Comparison of ENCODE assay signal across 8 cellular contexts in the genomic region with DNA sequence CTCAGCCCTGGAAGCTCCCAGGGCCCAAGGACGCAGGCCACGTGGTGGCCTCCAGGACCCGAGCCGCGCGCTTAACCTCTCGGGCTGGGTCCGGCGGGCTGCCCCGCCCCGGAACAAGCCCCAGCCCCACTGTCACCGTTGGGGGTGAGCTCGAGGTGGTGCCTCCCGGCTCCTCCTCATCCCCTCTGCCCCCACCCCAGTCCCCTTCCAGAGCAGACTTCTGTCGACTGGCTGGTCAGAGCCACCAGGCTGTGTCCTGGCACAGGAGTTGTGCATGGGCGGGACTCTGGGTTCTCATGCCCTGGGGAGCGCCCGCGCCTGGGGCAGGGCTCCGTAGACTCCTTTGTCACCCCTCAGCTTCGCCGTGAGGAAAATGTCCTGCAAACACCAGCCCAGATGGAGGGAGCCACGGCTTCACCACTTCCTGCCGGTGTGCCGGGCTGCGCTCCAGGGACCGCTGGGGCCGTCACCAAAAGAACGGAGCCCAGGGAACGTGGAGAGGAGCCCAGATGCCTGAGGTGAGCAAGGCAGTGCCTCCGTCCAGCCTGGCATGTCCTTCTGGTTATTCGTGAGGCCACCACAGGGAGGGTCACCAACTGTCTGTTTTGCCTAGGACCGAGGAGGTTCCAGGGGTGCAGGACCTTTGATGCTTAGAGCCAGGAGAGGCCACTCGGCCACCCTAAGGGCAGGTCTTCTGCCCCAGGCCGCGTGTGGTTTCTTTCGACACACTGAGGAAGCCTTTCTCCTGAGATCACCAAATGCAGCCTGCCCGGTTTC. TPM values are rescaled to one million over a fixed set of nuclear protein-coding genes. Genes with fewer than 3 reads are reported as not detected.
A peak's percentile ranks its signal among the peaks of the same experiment; 100 is the strongest.
DNase-seq lines count a peak whose midpoint lies in the region; ATAC-seq, FAIRE-seq and TF ChIP-seq lines count a peak whose summit lies in the region.

No MANE protein-coding gene starts in this region.

- no peak for FAIRE-seq in D721Med (lab: Jason Lieb, UNC)

- ATAC-seq in GM21526 (IDR thresholded peaks at IDR 0.05; ENCODE audit: low FRiP score, unreplicated experiment), result peak; percentile 71

- TF ChIP-seq CTCF in D721Med (IDR thresholded peaks at IDR 0.05; ENCODE audit: insufficient read depth, missing control alignments), result no peak

- DNase-seq in Daoy (ENCODE audit: low read depth), result peak; percentile 75
- DNase-seq in MG63, result peak; percentile 23
- DNase-seq in fibroblast of gingiva (ENCODE audit: low read depth), result peak; percentile 80
- DNase-seq in NCI-H2196 (lab: John Stamatoyannopoulos, UW; ENCODE audit: unreplicated experiment), result no peak
- DNase-seq in stimulated activated CD4-positive, alpha-beta T cell treated with anti-CD3 and anti-CD28 coated beads, Interleukin-1b, Interleukin-23, amount 100 ng/mL, for 48 hours, result no peak
- DNase-seq in superior temporal gyrus (ENCODE audit: extremely low spot score), result no peak
- no peak for DNase-seq in D721Med (ENCODE audit: insufficient read length, low spot score)

- no peaks in the 10 kb centered on the region for H3K36me3 ChIP-seq in MG63

- no peaks in the 10 kb centered on the region for H3K27me3 ChIP-seq in MG63

- H3K4me3 ChIP-seq in MG63, result no peak overlapping the region

- no peaks in the 10 kb centered on the region for H3K9me3 ChIP-seq in MG63

RNA-seq across cellular contexts. Expression of a gene that starts 7.1 kb away (rescaled TPM):
- 15.1 and 38.9 TPM in 2 replicates for total RNA-seq in Daoy (2014; rRNA removed; shearing (Covaris generic))
- total RNA-seq in MG63 (2014; rRNA removed; shearing (Covaris generic); ENCODE audit: low replicate concordance), result 9.8 and 21.4 TPM in 2 replicates

RNA-seq across cellular contexts. Expression of a gene that starts 36.8 kb away (rescaled TPM):
- total RNA-seq in Daoy (2014; rRNA removed; shearing (Covaris generic)), result 0.23 and 0.42 TPM in 2 replicates
- total RNA-seq in MG63 (2014; rRNA removed; shearing (Covaris generic); ENCODE audit: low replicate concordance), result 0.57 TPM in 1 of 2 replicates, not detected in the other

Comparison
In these comparisons a context has a peak if more than half of its experiments do, and no peak if none do; other contexts are left out.
1. DNase-seq: peak in Daoy (single experiment), MG63 (single experiment) and fibroblast of gingiva (single experiment); none in NCI-H2196 (single experiment), stimulated activated CD4-positive, alpha-beta T cell treated with anti-CD3 and anti-CD28 coated beads, Interleukin-1b, Interleukin-23, amount 100 ng/mL, for 48 hours (single experiment), superior temporal gyrus (single experiment) and D721Med (single experiment).